ENCODE assay signal across 8 cellular contexts in genomic region chr5:36879274-36880033, GRCh38. TPM values are rescaled to one million over a fixed set of nuclear protein-coding genes. Genes with fewer than 3 reads are reported as not detected.
DNase-seq lines count a peak whose midpoint lies in the region; ATAC-seq, FAIRE-seq and TF ChIP-seq lines count a peak whose summit lies in the region.

No MANE protein-coding gene starts in this region.

- H3K4me1 ChIP-seq in suprapubic skin, result peaks cover 62% of the 10 kb centered on the region

- H3K4me1 Mint-ChIP-seq in activated CD8-positive, alpha-beta memory T cell treated with anti-CD3 and anti-CD28 coated beads, Interleukin-2, amount 10 ng/mL, durations not matched to agents 7 days and 5 days, result peaks cover 40% of the 10 kb centered on the region
- peaks cover 41% of the 10 kb centered on the region for H3K4me1 Mint-ChIP-seq in activated T-helper 2 cell treated with anti-CD3 and anti-CD28 coated beads, Interferon-gamma antibody, Interleukin-2, Interleukin-4, amounts not matched to agents 10 μg/mL and 5 μg/mL and 100 μg/mL, durations not matched to agents 14 hours and 24 hours and 36 hours (ENCODE audit: low read depth)

- H3K27me3 Mint-ChIP-seq in activated CD8-positive, alpha-beta memory T cell treated with anti-CD3 and anti-CD28 coated beads, Interleukin-2, amount 10 ng/mL, durations not matched to agents 7 days and 5 days, result no peaks in the 10 kb centered on the region
- no peaks in the 10 kb centered on the region for H3K27me3 Mint-ChIP-seq in activated T-helper 2 cell treated with anti-CD3 and anti-CD28 coated beads, Interferon-gamma antibody, Interleukin-2, Interleukin-4, amounts not matched to agents 10 μg/mL and 5 μg/mL and 100 μg/mL, durations not matched to agents 14 hours and 24 hours and 36 hours (ENCODE audit: low read depth)

- H3K27me3 ChIP-seq in suprapubic skin, result no peaks in the 10 kb centered on the region

- intact Hi-C loops in activated T-helper 2 cell treated with anti-CD3 and anti-CD28 coated beads, Interferon-gamma antibody, Interleukin-2, Interleukin-4, amounts not matched to agents 10 μg/mL and 5 μg/mL and 100 μg/mL, durations not matched to agents 14 hours and 24 hours and 36 hours (cut with micrococcal nuclease), result loop anchor here (5.0 to 10.0 kb wide), 6 partner anchors 63 to 1952 kb away; partner anchors contain the start of gene DNAJC21

- peak overlapping the region; percentile 75 for H3K4me3 ChIP-seq in suprapubic skin

- DNase-seq in activated CD8-positive, alpha-beta memory T cell treated with anti-CD3 and anti-CD28 coated beads, Interleukin-2, amount 10 ng/mL, durations not matched to agents 7 days and 5 days, result no peak
- DNase-seq in activated CD8-positive, alpha-beta memory T cell treated with anti-CD3 and anti-CD28 coated beads, Interleukin-2, amount 50 U/mL, for 48 hours, result no peak
- DNase-seq in activated T-helper 2 cell treated with anti-CD3 and anti-CD28 coated beads, Interferon-gamma antibody, Interleukin-2, Interleukin-4, amounts not matched to agents 10 μg/mL and 5 μg/mL and 100 μg/mL, durations not matched to agents 14 hours and 24 hours and 36 hours (ENCODE audit: low spot score), result no peak
- DNase-seq in suprapubic skin (ENCODE audit: low spot score in 2 of 2), result no peak
- DNase-seq in NCI-H2029 treated with DMSO at 0.1 percent for 48 hours (lab: John Stamatoyannopoulos, UW), result no peak
- DNase-seq in NCI-H146 treated with DMSO at 0.1 percent for 48 hours (lab: John Stamatoyannopoulos, UW; ENCODE audit: unreplicated experiment), result no peak

- FAIRE-seq in islet of Langerhans (lab: Jason Lieb, UNC), result peak; percentile 58

- CTCF ChIA-PET in activated CD8-positive, alpha-beta memory T cell treated with anti-CD3 and anti-CD28 coated beads, Interleukin-2, amount 10 ng/mL, durations not matched to agents 7 days and 5 days (lab: Charles Lee), result no interaction called here

- TF ChIP-seq POLR2A in suprapubic skin (IDR thresholded peaks at IDR 0.05), result no peak

- peak overlapping the region; percentile 85 for H3K4me3 Mint-ChIP-seq in activated CD8-positive, alpha-beta memory T cell treated with anti-CD3 and anti-CD28 coated beads, Interleukin-2, amount 10 ng/mL, durations not matched to agents 7 days and 5 days
- peak overlapping the region; percentile 87 for H3K4me3 Mint-ChIP-seq in activated T-helper 2 cell treated with anti-CD3 and anti-CD28 coated beads, Interferon-gamma antibody, Interleukin-2, Interleukin-4, amounts not matched to agents 10 μg/mL and 5 μg/mL and 100 μg/mL, durations not matched to agents 14 hours and 24 hours and 36 hours (ENCODE audit: low read depth)

- ATAC-seq in activated CD8-positive, alpha-beta memory T cell treated with anti-CD3 and anti-CD28 coated beads, Interleukin-2, amount 10 ng/mL, durations not matched to agents 7 days and 5 days, result no peak
- ATAC-seq in HG03139 (IDR thresholded peaks at IDR 0.05; ENCODE audit: unreplicated experiment), result no peak

- no peaks in the 10 kb centered on the region for H3K9me3 ChIP-seq in suprapubic skin

- TF ChIP-seq EP300 in suprapubic skin (IDR thresholded peaks at IDR 0.05), result no peak

- no peaks in the 10 kb centered on the region for H3K36me3 ChIP-seq in suprapubic skin

- no peak overlapping the region for H3K27ac ChIP-seq in suprapubic skin

- TF ChIP-seq CTCF in suprapubic skin (IDR thresholded peaks at IDR 0.05), result no peak

- no peak overlapping the region for H3K27ac Mint-ChIP-seq in activated CD8-positive, alpha-beta memory T cell treated with anti-CD3 and anti-CD28 coated beads, Interleukin-2, amount 10 ng/mL, durations not matched to agents 7 days and 5 days
- no peak overlapping the region for H3K27ac Mint-ChIP-seq in activated T-helper 2 cell treated with anti-CD3 and anti-CD28 coated beads, Interferon-gamma antibody, Interleukin-2, Interleukin-4, amounts not matched to agents 10 μg/mL and 5 μg/mL and 100 μg/mL, durations not matched to agents 14 hours and 24 hours and 36 hours

- H3K36me3 Mint-ChIP-seq in activated CD8-positive, alpha-beta memory T cell treated with anti-CD3 and anti-CD28 coated beads, Interleukin-2, amount 10 ng/mL, durations not matched to agents 7 days and 5 days, result peaks cover 7% of the 10 kb centered on the region
- H3K36me3 Mint-ChIP-seq in activated T-helper 2 cell treated with anti-CD3 and anti-CD28 coated beads, Interferon-gamma antibody, Interleukin-2, Interleukin-4, amounts not matched to agents 10 μg/mL and 5 μg/mL and 100 μg/mL, durations not matched to agents 14 hours and 24 hours and 36 hours (ENCODE audit: low read depth), result peaks cover 18% of the 10 kb centered on the region

- H3K9me3 Mint-ChIP-seq in activated CD8-positive, alpha-beta memory T cell treated with anti-CD3 and anti-CD28 coated beads, Interleukin-2, amount 10 ng/mL, durations not matched to agents 7 days and 5 days (ENCODE audit: low read depth), result no peaks in the 10 kb centered on the region
- no peaks in the 10 kb centered on the region for H3K9me3 Mint-ChIP-seq in activated T-helper 2 cell treated with anti-CD3 and anti-CD28 coated beads, Interferon-gamma antibody, Interleukin-2, Interleukin-4, amounts not matched to agents 10 μg/mL and 5 μg/mL and 100 μg/mL, durations not matched to agents 14 hours and 24 hours and 36 hours

- 36% methylated on average over 2 of the region's 2 CpGs for WGBS in suprapubic skin

RNA-seq across cellular contexts. Expression of gene NIPBL, which starts 2.9 kb away (rescaled TPM):
- total RNA-seq in activated CD8-positive, alpha-beta memory T cell treated with anti-CD3 and anti-CD28 coated beads, Interleukin-2, amount 10 ng/mL, durations not matched to agents 7 days and 5 days, result 10 to 100 TPM; 56.8 to 57.1 TPM
- 48.5 and 52.9 TPM in 2 replicates for total RNA-seq in activated T-helper 2 cell treated with anti-CD3 and anti-CD28 coated beads, Interferon-gamma antibody, Interleukin-2, Interleukin-4, amounts not matched to agents 10 μg/mL and 5 μg/mL and 100 μg/mL, durations not matched to agents 14 hours and 24 hours and 36 hours
- 100 to 1,000 TPM in 1 of 4 donors, 10 to 100 TPM in 3; 40.3 to 123 (median 60.4) TPM for total RNA-seq in suprapubic skin
